ENCODE assay signal across 8 cellular contexts in the genomic region with DNA sequence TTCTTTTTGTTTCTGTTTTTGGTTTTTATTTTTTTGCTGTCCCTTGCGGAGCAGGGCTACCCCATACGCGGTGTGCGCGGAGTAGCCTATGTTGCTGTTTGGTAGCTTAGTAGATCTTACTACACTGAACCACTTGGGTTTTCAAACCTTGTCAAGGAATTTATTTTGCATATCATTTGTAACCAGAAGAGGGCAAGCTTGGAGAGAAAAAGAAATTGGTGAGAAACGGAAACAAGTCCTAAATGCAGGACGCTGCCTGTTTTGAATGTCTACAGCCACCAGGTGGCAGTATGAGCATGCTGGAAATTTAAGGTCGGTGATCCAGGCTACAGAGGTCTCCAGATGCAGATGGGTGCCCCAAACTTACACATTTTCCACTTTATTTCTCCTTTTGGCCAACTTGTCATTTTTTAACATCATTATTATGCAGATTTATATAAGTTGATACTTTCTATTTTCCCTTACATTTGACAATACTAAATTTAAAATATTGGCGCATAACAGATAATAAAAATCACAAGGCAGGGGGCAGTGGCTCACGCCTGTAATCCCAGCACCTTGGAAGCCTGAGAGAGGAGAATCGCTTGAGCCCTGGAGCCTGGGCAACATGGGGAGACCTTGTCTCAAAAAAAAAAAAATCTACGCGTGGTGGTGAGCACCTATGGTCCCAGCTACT. TPM values are rescaled to one million over a fixed set of nuclear protein-coding genes. Genes with fewer than 3 reads are reported as not detected.
A peak's percentile ranks its signal among the peaks of the same experiment; 100 is the strongest.
DNase-seq lines count a peak whose midpoint lies in the region; ATAC-seq and TF ChIP-seq lines count a peak whose summit lies in the region.

No MANE protein-coding gene starts in this region.

- no peaks in the 10 kb centered on the region; the same call in 1 of the 2 replicates for H3K9me3 ChIP-seq in AG04450 (ENCODE audit: control insufficient read depth, insufficient read depth, low read length)

- peaks cover 18% of the 10 kb centered on the region for H3K4me1 Mint-ChIP-seq in activated B cell treated with CpG ODN at 0.5 μM for 24 hours

- H3K36me3 Mint-ChIP-seq in activated B cell treated with CpG ODN at 0.5 μM for 24 hours (ENCODE audit: low read depth): no peaks in the 10 kb centered on the region

- POLR2A ChIA-PET in AG04450 (lab: Yijun Ruan, JAX): no interaction called here
- POLR2A ChIA-PET in activated B cell treated with CpG ODN at 0.5 μM for 24 hours (lab: Charles Lee): interaction anchor here (1.4 kb wide), 1 partner anchor 16 kb away, joined by 5 read pairs; no protein-coding TSS in a partner anchor

- peak; percentile 89 for DNase-seq in AG04450 (ENCODE audit: low read depth, low spot score)
- DNase-seq in NCI-H345 (lab: John Stamatoyannopoulos, UW): peak; percentile 85
- DNase-seq in activated B cell treated with CpG ODN at 0.5 μM for 24 hours: peak; percentile 40
- peak; percentile 95 to 96 for DNase-seq in cardiac fibroblast (ENCODE audit: low read depth in 2 of 2)
- peak; percentile 78 for DNase-seq in kidney glomerular epithelial cell (lab: John Stamatoyannopoulos, UW)
- peak; percentile 69 for DNase-seq in stimulated activated CD4-positive, alpha-beta T cell treated with anti-CD3 and anti-CD28 coated beads, Interleukin-2, amount 100 ng/mL, for 4 hours (ENCODE audit: low read depth)

- intact Hi-C loops in activated B cell treated with CpG ODN at 0.5 μM for 24 hours (cut with micrococcal nuclease): loop anchor here (1.0 to 5.0 kb wide), 9 partner anchors 15 to 1545 kb away; partner anchors contain the start of gene CCDC126

- no peaks in the 10 kb centered on the region for H3K9me3 Mint-ChIP-seq in activated B cell treated with CpG ODN at 0.5 μM for 24 hours

- CTCF ChIA-PET in AG04450 (lab: Charles Lee) (interaction anchor here (0.6 to 3.6 kb wide), 55 partner anchors 9 to 1545 kb away, joined by 3 to 62 read pairs (median 4); partner anchors contain the start of genes FAM221A and STK31), activated B cell treated with CpG ODN at 0.5 μM for 24 hours (lab: Charles Lee) (interaction anchor here (0.6 to 4.0 kb wide), 23 partner anchors 8 to 1578 kb away, joined by 3 to 42 read pairs (median 4); partner anchors contain the start of genes CYCS and STK31)

- no peak overlapping the region for H3K4me3 Mint-ChIP-seq in activated B cell treated with CpG ODN at 0.5 μM for 24 hours

- peaks cover 3% of the 10 kb centered on the region for H3K27me3 ChIP-seq in AG04450 (ENCODE audit: control insufficient read depth, insufficient read depth, low read length)

- H3K27ac Mint-ChIP-seq in activated B cell treated with CpG ODN at 0.5 μM for 24 hours: no peak overlapping the region

- H3K27me3 Mint-ChIP-seq in activated B cell treated with CpG ODN at 0.5 μM for 24 hours: no peaks in the 10 kb centered on the region

- TF ChIP-seq CTCF in AG04450 (IDR thresholded peaks at IDR 0.05; ENCODE audit: low read depth, low read length): peak; percentile 97
- no peak for TF ChIP-seq CTCF in activated B cell treated with CpG ODN at 0.5 μM for 24 hours (IDR thresholded peaks at IDR 0.05)
- peak; percentile 90 for TF ChIP-seq CTCF in cardiac fibroblast (IDR thresholded peaks at IDR 0.05; ENCODE audit: low read depth, low read length)

- H3K27ac ChIP-seq in AG04450 (ENCODE audit: low read depth, low read length): no peak overlapping the region

- H3K4me3 ChIP-seq in AG04450 (ENCODE audit: low read depth, low read length): no peak overlapping the region
- H3K4me3 ChIP-seq in cardiac fibroblast (replicated peaks in 1 of 2; ENCODE audit: low read depth in 2 of 2, low read length in 2 of 2): no peak overlapping the region

- ATAC-seq in GM18520 (IDR thresholded peaks at IDR 0.05; ENCODE audit: unreplicated experiment) (peak; percentile 43), HG03159 (IDR thresholded peaks at IDR 0.05; ENCODE audit: unreplicated experiment) (peak; percentile 52), activated B cell treated with CpG ODN at 0.5 μM for 24 hours (ENCODE audit: low read depth) (peak; percentile 91)

RNA-seq across cellular contexts. Expression of gene TRA2A, which starts 15.3 kb away (rescaled TPM):
- polyA plus RNA-seq in AG04450 (2011; rRNA removed): 64.6 and 78.8 TPM in 2 replicates
- polyA minus RNA-seq in AG04450 (2011; rRNA and poly(A)+ RNA removed): 76.4 and 81.8 TPM in 2 replicates
- total RNA-seq in activated B cell treated with CpG ODN at 0.5 μM for 24 hours: 123 and 144 TPM in 2 replicates

RNA-seq across cellular contexts. Expression of gene CCDC126, which starts 50.1 kb away (rescaled TPM):
- 5.7 and 7.6 TPM in 2 replicates for polyA plus RNA-seq in AG04450 (2011; rRNA removed)
- 2.7 and 7.5 TPM in 2 replicates for polyA minus RNA-seq in AG04450 (2011; rRNA and poly(A)+ RNA removed)
- 13.7 and 15.7 TPM in 2 replicates for total RNA-seq in activated B cell treated with CpG ODN at 0.5 μM for 24 hours

Comparison
In these comparisons a context has a peak if more than half of its experiments do, and no peak if none do; other contexts are left out.
1. DNase-seq: peak in every context shown above with its lines; median percentile 96 in cardiac fibroblast; 89 in AG04450; 85 in NCI-H345; 78 in kidney glomerular epithelial cell; 69 in stimulated activated CD4-positive, alpha-beta T cell treated with anti-CD3 and anti-CD28 coated beads, Interleukin-2, amount 100 ng/mL, for 4 hours; 40 in activated B cell treated with CpG ODN at 0.5 μM for 24 hours.